9 cellular contexts compared by ENCODE assay signal in the genomic region with DNA sequence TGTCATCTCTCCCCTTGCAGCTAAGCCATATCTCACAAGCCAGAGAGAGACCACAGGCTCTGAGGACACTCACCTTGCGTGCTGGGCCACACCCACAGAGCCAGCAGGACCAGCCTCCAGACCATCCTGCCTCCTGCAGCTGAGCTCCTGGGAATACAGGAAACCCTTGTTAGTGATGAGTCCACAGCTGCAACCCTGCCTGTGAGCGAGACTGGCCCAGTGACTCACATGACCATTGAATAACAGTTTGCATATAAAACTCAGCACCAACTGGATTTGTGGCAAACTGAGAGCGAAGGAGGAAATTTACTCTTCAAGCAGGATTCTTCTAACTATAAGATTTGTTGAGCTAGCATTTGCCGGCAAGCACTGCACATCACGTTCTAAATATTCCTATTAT. TPM values are rescaled to one million over a fixed set of nuclear protein-coding genes. Genes with fewer than 3 reads are reported as not detected.
DNase-seq lines count a peak whose midpoint lies in the region; ATAC-seq and TF ChIP-seq lines count a peak whose summit lies in the region.
"Had no signal": no experiment of that assay in that cellular context is flagged by ENCODE, and none has a peak within 500 bp of the region (broad histone marks: within the 10 kb centered on the region; RNA-seq: fewer than 3 reads in every experiment).

No MANE protein-coding gene starts in this region.

- WGBS in esophagus muscularis mucosa, result 69% methylated on average over 5 of the region's 5 CpGs

- peaks cover 0 to 14% (median 0%) of the 10 kb centered on the region in 4 donors for H3K27me3 ChIP-seq in esophagus muscularis mucosa

- H3K27ac ChIP-seq in esophagus muscularis mucosa (replicated peaks in 1 of 4), result peak overlapping the region in 3 of 4 donors; percentile 46 to 62 (median 60)

- intact Hi-C loops in esophagus muscularis mucosa (cut with DNase I), result no loop called here

- DNase-seq in Ammon's horn (ENCODE audit: low spot score) (peak; percentile 94), NCI-H526 treated with DMSO at 0.1 percent for 48 hours (lab: John Stamatoyannopoulos, UW) (peak; percentile 77), esophagus muscularis mucosa (ENCODE audit: extremely low spot score) (no peak)
- DNase-seq in activated CD4-positive, alpha-beta T cell treated with anti-CD3 and anti-CD28 coated beads, Interleukin-2, amount 10 ng/mL, durations not matched to agents 7 days and 5 days, result no peak
- DNase-seq in activated CD4-positive, alpha-beta T cell treated with anti-CD3 and anti-CD28 coated beads, Interleukin-2, amount 50 U/mL, for 1 hour, result no peak
- DNase-seq: NCI-H774 had no signal

- TF ChIP-seq CTCF in esophagus muscularis mucosa (IDR thresholded peaks at IDR 0.05) (no peak), nephron (IDR thresholded peaks at IDR 0.05; ENCODE audit: unreplicated experiment in 3 of 3) (no peak)

- peaks cover 4% of the 10 kb centered on the region for H3K9me3 Mint-ChIP-seq in nephron
- H3K9me3 Mint-ChIP-seq in activated CD4-positive, alpha-beta T cell treated with anti-CD3 and anti-CD28 coated beads, Interleukin-2, amount 10 ng/mL, durations not matched to agents 7 days and 5 days, result peaks cover 7% of the 10 kb centered on the region

- peaks cover 0 to 24% (median 11%) of the 10 kb centered on the region in 4 donors for H3K36me3 ChIP-seq in esophagus muscularis mucosa

- H3K36me3 Mint-ChIP-seq in nephron (ENCODE audit: low read depth), result peaks cover 8% of the 10 kb centered on the region
- no peaks in the 10 kb centered on the region for H3K36me3 Mint-ChIP-seq in activated CD4-positive, alpha-beta T cell treated with anti-CD3 and anti-CD28 coated beads, Interleukin-2, amount 10 ng/mL, durations not matched to agents 7 days and 5 days (ENCODE audit: low read depth)

- peak overlapping the region in 3 of 4 donors; percentile 42 to 54 (median 44) for H3K4me3 ChIP-seq in esophagus muscularis mucosa

- H3K9me3 ChIP-seq in esophagus muscularis mucosa, result no peaks in the 10 kb centered on the region

- ATAC-seq in HG03565 (IDR thresholded peaks at IDR 0.05; ENCODE audit: unreplicated experiment) (no peak), GM21381 (IDR thresholded peaks at IDR 0.05; ENCODE audit: unreplicated experiment) (no peak)

- peak overlapping the region in 2 of 3 experiments; percentile 53 to 94 for H3K4me3 Mint-ChIP-seq in nephron
- no peak overlapping the region for H3K4me3 Mint-ChIP-seq in activated CD4-positive, alpha-beta T cell treated with anti-CD3 and anti-CD28 coated beads, Interleukin-2, amount 10 ng/mL, durations not matched to agents 7 days and 5 days

- peaks cover 35% of the 10 kb centered on the region for H3K4me1 Mint-ChIP-seq in nephron
- H3K4me1 Mint-ChIP-seq in activated CD4-positive, alpha-beta T cell treated with anti-CD3 and anti-CD28 coated beads, Interleukin-2, amount 10 ng/mL, durations not matched to agents 7 days and 5 days, result peaks cover 4% of the 10 kb centered on the region

- H3K27ac Mint-ChIP-seq in nephron, result peak overlapping the region in 2 of 3 experiments; percentile 26 to 28
- H3K27ac Mint-ChIP-seq in activated CD4-positive, alpha-beta T cell treated with anti-CD3 and anti-CD28 coated beads, Interleukin-2, amount 10 ng/mL, durations not matched to agents 7 days and 5 days, result no peak overlapping the region

- no peak for TF ChIP-seq POLR2A in esophagus muscularis mucosa (IDR thresholded peaks at IDR 0.05; ENCODE audit: low read depth)

- no peak for TF ChIP-seq EP300 in esophagus muscularis mucosa (IDR thresholded peaks at IDR 0.05)

- peaks cover 62% of the 10 kb centered on the region for H3K27me3 Mint-ChIP-seq in nephron (ENCODE audit: low read depth)
- H3K27me3 Mint-ChIP-seq in activated CD4-positive, alpha-beta T cell treated with anti-CD3 and anti-CD28 coated beads, Interleukin-2, amount 10 ng/mL, durations not matched to agents 7 days and 5 days, result peaks cover 44% of the 10 kb centered on the region

- CTCF ChIA-PET in activated CD4-positive, alpha-beta T cell treated with anti-CD3 and anti-CD28 coated beads, Interleukin-2, amount 10 ng/mL, durations not matched to agents 7 days and 5 days (lab: Charles Lee), result no interaction called here

- POLR2A ChIA-PET in activated CD4-positive, alpha-beta T cell treated with anti-CD3 and anti-CD28 coated beads, Interleukin-2, amount 10 ng/mL, durations not matched to agents 7 days and 5 days (lab: Charles Lee), result no interaction called here

- H3K4me1 ChIP-seq in esophagus muscularis mucosa, result peaks cover 9 to 42% (median 36%) of the 10 kb centered on the region in 4 donors

RNA-seq across cellular contexts. Expression of a gene that starts 3.0 kb away (rescaled TPM):
- total RNA-seq in esophagus muscularis mucosa, result 10 to 100 TPM; 25.7 to 36.4 (median 28.8) TPM
- total RNA-seq in activated CD4-positive, alpha-beta T cell treated with anti-CD3 and anti-CD28 coated beads, Interleukin-2, amount 10 ng/mL, durations not matched to agents 7 days and 5 days, result not detected

Comparison
In these comparisons a context has a peak if more than half of its experiments do, and no peak if none do; other contexts are left out.
1. DNase-seq: peak in Ammon's horn (single experiment) and NCI-H526 treated with DMSO at 0.1 percent for 48 hours (single experiment); none in esophagus muscularis mucosa (single experiment), activated CD4-positive, alpha-beta T cell treated with anti-CD3 and anti-CD28 coated beads, Interleukin-2, amount 10 ng/mL, durations not matched to agents 7 days and 5 days (single experiment) and activated CD4-positive, alpha-beta T cell treated with anti-CD3 and anti-CD28 coated beads, Interleukin-2, amount 50 U/mL, for 1 hour (single experiment).
2. RNA of a gene that starts 3.0 kb away (total RNA-seq): 25.7 to 36.4 TPM in esophagus muscularis mucosa; not detected in activated CD4-positive, alpha-beta T cell treated with anti-CD3 and anti-CD28 coated beads, Interleukin-2, amount 10 ng/mL, durations not matched to agents 7 days and 5 days; every median in the first group is over 10 times any median in the second.